ENCODE assay signal across 27 cellular contexts in genomic region chr10:113628607-113629153, GRCh38. TPM values are rescaled to one million over a fixed set of nuclear protein-coding genes. Genes with fewer than 3 reads are reported as not detected.
"Had no signal": no experiment of that assay in that cellular context is flagged by ENCODE, and none has a peak within 500 bp of the region (broad histone marks: within the 10 kb centered on the region; RNA-seq: fewer than 3 reads in every experiment).

No MANE protein-coding gene starts in this region.

- ATAC-seq: effector memory CD8-positive, alpha-beta T cell; natural killer cell treated with Interleukin-12 subunit alpha and Interleukin-12 subunit beta and Interleukin-15 and Interleukin-18, amount 100 ng/mL, for 72 hours; stimulated activated naive CD8-positive, alpha-beta T cell treated with anti-CD3 and anti-CD28 coated beads, Interleukin-15, amount 100 ng/mL, for 72 hours had no signal

- H3K27ac ChIP-seq: esophagus squamous epithelium, hepatocyte, neutrophil, pancreas, skin epidermis, spleen, thyroid gland, vagina had no signal

- H3K4me3 ChIP-seq: esophagus squamous epithelium, hepatocyte, lung, pancreas, sigmoid colon, skin epidermis, spleen, thyroid gland, vagina had no signal

- H3K27me3 ChIP-seq: hepatocyte, pancreas, sigmoid colon, thyroid gland, vagina had no signal

- H3K36me3 ChIP-seq: esophagus squamous epithelium, neutrophil, pancreas, sigmoid colon, spleen, thyroid gland, vagina had no signal

- H3K4me1 ChIP-seq: esophagus squamous epithelium, spleen, vagina had no signal

- DNase-seq: cortex of kidney; effector memory CD8-positive, alpha-beta T cell; erythroblast; esophagus squamous epithelium; foreskin melanocyte; left cardiac atrium; naive B cell; pancreas; sigmoid colon; spleen; stimulated activated naive CD4-positive, alpha-beta T cell; stimulated activated naive CD8-positive, alpha-beta T cell treated with anti-CD3 and anti-CD28 coated beads, Interleukin-15, amount 100 ng/mL, for 72 hours; thyroid gland; trophoblast cell had no signal

- H3K9me3 ChIP-seq: esophagus squamous epithelium, neutrophil, pancreas, sigmoid colon, spleen, thyroid gland, vagina had no signal

RNA-seq across cellular contexts. Expression of gene NRAP, which starts 35.2 kb away (rescaled TPM):
- total RNA-seq: dermis microvascular lymphatic vessel endothelial cell; hepatocyte; kidney epithelial cell; lung; mononuclear cell; natural killer cell treated with Interleukin-12 subunit alpha and Interleukin-12 subunit beta and Interleukin-15 and Interleukin-18, amount 100 ng/mL, for 72 hours; neural crest cell; omental fat pad; sigmoid colon; subcutaneous adipose tissue; temporal lobe; thyroid gland; vagina had no signal
